In genomic region chr7:674454-675410, GRCh38 we compare ENCODE assay signal across 16 cellular contexts. TPM values are rescaled to one million over a fixed set of nuclear protein-coding genes. Genes with fewer than 3 reads are reported as not detected.
A peak's percentile ranks its signal among the peaks of the same experiment; 100 is the strongest.
DNase-seq lines count a peak whose midpoint lies in the region; ATAC-seq, FAIRE-seq and TF ChIP-seq lines count a peak whose summit lies in the region.
"Had no signal": no experiment of that assay in that cellular context is flagged by ENCODE, and none has a peak within 500 bp of the region (broad histone marks: within the 10 kb centered on the region; RNA-seq: fewer than 3 reads in every experiment).

No MANE protein-coding gene starts in this region.

- H3K27me3 Mint-ChIP-seq in astrocyte (ENCODE audit: low read depth, unreplicated experiment), result no peaks in the 10 kb centered on the region
- H3K27me3 Mint-ChIP-seq: activated T-cell treated with anti-CD3 and anti-CD28 coated beads, Interleukin-2, amount 50 U/mL, for 24 hours; B cell had no signal

- H3K9me3 Mint-ChIP-seq in astrocyte (ENCODE audit: unreplicated experiment), result peaks cover 14% of the 10 kb centered on the region

- POLR2A ChIA-PET in HEK293 (lab: Yijun Ruan, JAX) (no interaction called here), PC-3 (lab: Charles Lee; ENCODE audit: unreplicated experiment) (no interaction called here)

- H3K9me3 ChIP-seq in HEK293 (ENCODE audit: control insufficient read depth, insufficient read depth, low read depth, low read length) (no peaks in the 10 kb centered on the region), astrocyte (ENCODE audit: insufficient read depth, low read depth, low read length) (no peaks in the 10 kb centered on the region), PC-3 (ENCODE audit: low read length) (no peaks in the 10 kb centered on the region)

- no peak for FAIRE-seq in astrocyte (lab: Jason Lieb, UNC)

- H3K4me3 Mint-ChIP-seq in astrocyte (ENCODE audit: unreplicated experiment), result no peak overlapping the region
- H3K4me3 Mint-ChIP-seq: activated T-cell treated with anti-CD3 and anti-CD28 coated beads, Interleukin-2, amount 50 U/mL, for 24 hours; B cell had no signal

- ATAC-seq in left ventricle myocardium superior, result peak; percentile 72
- ATAC-seq in sciatic nerve, result peak; percentile 52
- no peak for ATAC-seq in HG02884 (IDR thresholded peaks at IDR 0.05; ENCODE audit: unreplicated experiment)
- no peak for ATAC-seq in HG03571 (IDR thresholded peaks at IDR 0.05; ENCODE audit: unreplicated experiment)
- ATAC-seq in PC-3, result no peak
- ATAC-seq: left colon had no signal

- DNase-seq in astrocyte (ENCODE audit: low read depth) (peak; percentile 75), left ventricle myocardium superior (no peak), sciatic nerve (ENCODE audit: low spot score) (peak; percentile 45), COR-L47 (lab: John Stamatoyannopoulos, UW) (no peak), PC-3 (no peak)
- DNase-seq: activated CD4-positive, alpha-beta T cell treated with anti-CD3 and anti-CD28 coated beads, Interleukin-2, amount 50 U/mL, for 4 hours; activated T-cell treated with anti-CD3 and anti-CD28 coated beads, Interleukin-2, amount 50 U/mL, for 24 hours; GOT3; SIG-M5; stimulated activated CD4-positive, alpha-beta T cell treated with anti-CD3 and anti-CD28 coated beads, Interleukin-4, amount 100 ng/mL, for 1 hour had no signal

- H3K4me3 ChIP-seq in HEK293 (ENCODE audit: low read depth, low read length), result no peak overlapping the region
- no peak overlapping the region for H3K4me3 ChIP-seq in astrocyte (ENCODE audit: insufficient read depth, low read depth, low read length)
- no peak overlapping the region for H3K4me3 ChIP-seq in PC-3 (ENCODE audit: low read length)
- H3K4me3 ChIP-seq: coronary artery had no signal

- CTCF ChIA-PET in HEK293 (lab: Yijun Ruan, JAX), result no interaction called here
- CTCF ChIA-PET in PC-3 (lab: Charles Lee), result no interaction called here

- H3K9ac ChIP-seq in astrocyte (ENCODE audit: low read length) (no peak overlapping the region), PC-3 (ENCODE audit: low read length) (no peak overlapping the region)

- H3K36me3 Mint-ChIP-seq in astrocyte (ENCODE audit: low read depth, unreplicated experiment), result peaks cover 36% of the 10 kb centered on the region

- H3K27ac ChIP-seq in HEK293 (ENCODE audit: extremely low read depth, low read depth, low read length) (no peak overlapping the region), astrocyte (ENCODE audit: low read depth, low read length) (no peak overlapping the region), PC-3 (ENCODE audit: low read length) (no peak overlapping the region)
- H3K27ac ChIP-seq: coronary artery had no signal

- H3K4me2 ChIP-seq in astrocyte (ENCODE audit: low read length) (no peak overlapping the region), PC-3 (ENCODE audit: low read length) (no peak overlapping the region)

- H3K79me2 ChIP-seq in astrocyte (ENCODE audit: insufficient read depth, low read length) (no peaks in the 10 kb centered on the region), PC-3 (ENCODE audit: low read length) (no peaks in the 10 kb centered on the region)

- no peak overlapping the region for H3K27ac Mint-ChIP-seq in astrocyte (ENCODE audit: unreplicated experiment)
- H3K27ac Mint-ChIP-seq: activated T-cell treated with anti-CD3 and anti-CD28 coated beads, Interleukin-2, amount 50 U/mL, for 24 hours; B cell had no signal

- no TSS peak for BruUV-seq in PC-3 (replicated peaks; lab: Mats Ljungman, UMichigan)

- H3F3A ChIP-seq in PC-3 (ENCODE audit: low read length, unreplicated experiment), result no peaks in the 10 kb centered on the region

- H4K20me1 ChIP-seq in astrocyte (ENCODE audit: insufficient read depth, low read length) (no peaks in the 10 kb centered on the region), PC-3 (ENCODE audit: low read length) (no peaks in the 10 kb centered on the region)

- intact Hi-C loops in left ventricle myocardium superior (cut with micrococcal nuclease), result no loop called here
- intact Hi-C loops in sciatic nerve (cut with DNase I), result no loop called here
- intact Hi-C loops in PC-3 (cut with micrococcal nuclease), result no loop called here

- no peaks in the 10 kb centered on the region for H3K9me2 ChIP-seq in PC-3 (replicated peaks; ENCODE audit: low read length)

- no peak overlapping the region for H2AFZ ChIP-seq in astrocyte (ENCODE audit: low read depth, low read length)
- no peak overlapping the region for H2AFZ ChIP-seq in PC-3 (ENCODE audit: low read length)

- no peaks in the 10 kb centered on the region for H3K4me1 ChIP-seq in HEK293 (ENCODE audit: control insufficient read depth, insufficient read depth, low read length)
- no peaks in the 10 kb centered on the region for H3K4me1 ChIP-seq in astrocyte (ENCODE audit: insufficient read depth, low read length)
- H3K4me1 ChIP-seq in PC-3 (ENCODE audit: insufficient read depth, low read length), result no peaks in the 10 kb centered on the region

- H3K36me3 ChIP-seq in HEK293 (ENCODE audit: control insufficient read depth in 2 of 2, insufficient read depth in 1 of 2, low read length in 2 of 2) (no peaks in the 10 kb centered on the region; a peak in 1 of 3 replicates), astrocyte (ENCODE audit: insufficient read depth, low read length) (no peaks in the 10 kb centered on the region), PC-3 (ENCODE audit: low read depth, low read length) (no peaks in the 10 kb centered on the region)

- H3K27me3 ChIP-seq in astrocyte (ENCODE audit: insufficient read depth, low read length) (no peaks in the 10 kb centered on the region), PC-3 (ENCODE audit: low read length) (no peaks in the 10 kb centered on the region)

- no peaks in the 10 kb centered on the region for H3K4me1 Mint-ChIP-seq in astrocyte (ENCODE audit: low read depth, unreplicated experiment)
- H3K4me1 Mint-ChIP-seq: B cell had no signal

- TF ChIP-seq CTCF in HEK293 (tag by site-specific recombination; IDR thresholded peaks at IDR 0.05), result no peak
- TF ChIP-seq CTCF in astrocyte (IDR thresholded peaks at IDR 0.05; ENCODE audit: insufficient read depth, low read depth, low read length), result no peak
- no peak for TF ChIP-seq CTCF in PC-3 (conservative IDR thresholded peaks at IDR 0.05; ENCODE audit: low read depth, low read length)

TF ChIP-seq in HEK293, 187 proteins besides CTCF, POLR2A, EP300 and RAD21:
- TF ChIP-seq SCRT2 (tag by site-specific recombination; IDR thresholded peaks at IDR 0.05), result peak; percentile 92
- peak; percentile 88 for TF ChIP-seq SCRT1 (tag by site-specific recombination; IDR thresholded peaks at IDR 0.05; ENCODE audit: borderline replicate concordance)
- TF ChIP-seq ZNF223 (tag by site-specific recombination; IDR thresholded peaks at IDR 0.05), result no peak
- TF ChIP-seq ZNF394 (tag by site-specific recombination; IDR thresholded peaks at IDR 0.05; ENCODE audit: borderline replicate concordance), result peak; percentile 100

RNA-seq across cellular contexts. Expression of gene DNAAF5, which starts 51.8 kb away (rescaled TPM):
- total RNA-seq in astrocyte (24.5 and 25.9 TPM in 2 replicates), left ventricle myocardium superior (22.8 TPM), sciatic nerve (19.0 TPM), PC-3 (2014; rRNA removed) (66.3 and 73.7 TPM in 2 replicates)

RNA-seq across cellular contexts. Expression of gene PRKAR1B, which starts 52.3 kb away (rescaled TPM):
- 14.7 and 14.8 TPM in 2 replicates for total RNA-seq in astrocyte
- 16.5 TPM for total RNA-seq in left ventricle myocardium superior
- 11.1 TPM for total RNA-seq in sciatic nerve
- total RNA-seq in PC-3 (2014; rRNA removed), result 15.6 and 19.1 TPM in 2 replicates

Comparison
In these comparisons a context has a peak if more than half of its experiments do, and no peak if none do; other contexts are left out.
1. DNase-seq: peak in astrocyte (single experiment) and sciatic nerve (single experiment); none in left ventricle myocardium superior (single experiment), COR-L47 (single experiment) and PC-3 (single experiment).
2. ATAC-seq: peak in left ventricle myocardium superior (single experiment) and sciatic nerve (single experiment); none in HG02884 (single experiment), HG03571 (single experiment) and PC-3 (single experiment).